ENCODE assay signal across 16 cellular contexts in genomic region chr2:10487144-10488104, GRCh38. TPM values are rescaled to one million over a fixed set of nuclear protein-coding genes. Genes with fewer than 3 reads are reported as not detected.
DNase-seq lines count a peak whose midpoint lies in the region; ATAC-seq and TF ChIP-seq lines count a peak whose summit lies in the region.
"Had no signal": no experiment of that assay in that cellular context is flagged by ENCODE, and none has a peak within 500 bp of the region (broad histone marks: within the 10 kb centered on the region; RNA-seq: fewer than 3 reads in every experiment).

No MANE protein-coding gene starts in this region.

- H3K4me1 ChIP-seq in liver (ENCODE audit: control insufficient read depth in 4 of 4, insufficient read depth in 4 of 4, low read length in 3 of 4) = peaks cover 0 to 4% (median 1%) of the 10 kb centered on the region in 4 donors
- no peaks in the 10 kb centered on the region for H3K4me1 ChIP-seq in vagina

- H3K36me3 Mint-ChIP-seq in stimulated activated naive CD8-positive, alpha-beta T cell treated with anti-CD3 and anti-CD28 coated beads, Interleukin-15, Interleukin-2, amounts not matched to agents 100 ng/mL and 50 ng/mL, for 24 hours (ENCODE audit: low read depth) = no peaks in the 10 kb centered on the region
- peaks cover 3% of the 10 kb centered on the region for H3K36me3 Mint-ChIP-seq in T-helper 17 cell (ENCODE audit: low read depth)

- H3K27me3 Mint-ChIP-seq in stimulated activated naive CD8-positive, alpha-beta T cell treated with anti-CD3 and anti-CD28 coated beads, Interleukin-15, Interleukin-2, amounts not matched to agents 100 ng/mL and 50 ng/mL, for 24 hours = peaks cover 23% of the 10 kb centered on the region
- H3K27me3 Mint-ChIP-seq in T-helper 17 cell = peaks cover 14% of the 10 kb centered on the region

- peaks cover 0 to 3% (median 0%) of the 10 kb centered on the region in 4 donors for H3K27me3 ChIP-seq in liver (ENCODE audit: control insufficient read depth in 4 of 4, insufficient read depth in 4 of 4, low read length in 3 of 4)
- H3K27me3 ChIP-seq in vagina = no peaks in the 10 kb centered on the region
- H3K27me3 ChIP-seq: SJCRH30 had no signal

- DNase-seq in stimulated activated naive CD8-positive, alpha-beta T cell treated with anti-CD3 and anti-CD28 coated beads, Interleukin-15, Interleukin-2, amounts not matched to agents 100 U/mL and 50 U/mL, for 24 hours = no peak
- DNase-seq in T-helper 17 cell = no peak
- peak; percentile 64 to 91 for DNase-seq in vagina (ENCODE audit: extremely low spot score in 2 of 2)
- DNase-seq in HUDEP-2 (lab: John Stamatoyannopoulos, UW; ENCODE audit: unreplicated experiment in 76 of 76) = no peak
- DNase-seq: activated B cell treated with CpG ODN at 0.5 μM for 24 hours; activated naive CD4-positive, alpha-beta T cell; cerebellar nuclear complex; kidney; NCI-H446 treated with DMSO at 0.1 percent for 48 hours had no signal

- H3K27ac ChIP-seq in liver (ENCODE audit: low read depth in 1 of 2, low read length in 2 of 2) (no peak overlapping the region), vagina (no peak overlapping the region)
- H3K27ac ChIP-seq: SJCRH30 had no signal

- H3K4me3 ChIP-seq in liver (ENCODE audit: low read depth in 1 of 3, low read length in 3 of 3) = no peak overlapping the region
- no peak overlapping the region for H3K4me3 ChIP-seq in vagina
- H3K4me3 ChIP-seq: SJCRH30 had no signal

- H3K27ac Mint-ChIP-seq in stimulated activated naive CD8-positive, alpha-beta T cell treated with anti-CD3 and anti-CD28 coated beads, Interleukin-15, Interleukin-2, amounts not matched to agents 100 ng/mL and 50 ng/mL, for 24 hours = peak overlapping the region; percentile 45
- H3K27ac Mint-ChIP-seq in T-helper 17 cell = peak overlapping the region; percentile 43
- H3K27ac Mint-ChIP-seq: activated B cell treated with CpG ODN at 0.5 μM for 24 hours, nephron had no signal

- no peak for TF ChIP-seq RAD21 in liver (IDR thresholded peaks at IDR 0.05)

- H3K4me3 Mint-ChIP-seq in stimulated activated naive CD8-positive, alpha-beta T cell treated with anti-CD3 and anti-CD28 coated beads, Interleukin-15, Interleukin-2, amounts not matched to agents 100 ng/mL and 50 ng/mL, for 24 hours = no peak overlapping the region
- H3K4me3 Mint-ChIP-seq in T-helper 17 cell = no peak overlapping the region
- H3K4me3 Mint-ChIP-seq: activated B cell treated with CpG ODN at 0.5 μM for 24 hours, nephron had no signal

- TF ChIP-seq POLR2A in vagina (IDR thresholded peaks at IDR 0.05) = no peak

- ATAC-seq in stimulated activated naive CD8-positive, alpha-beta T cell treated with anti-CD3 and anti-CD28 coated beads, Interleukin-15, Interleukin-2, amounts not matched to agents 100 U/mL and 50 U/mL, for 24 hours = no peak
- ATAC-seq in T-helper 17 cell (no peak), GM21367 (IDR thresholded peaks at IDR 0.05; ENCODE audit: unreplicated experiment) (no peak), HG03565 (IDR thresholded peaks at IDR 0.05; ENCODE audit: unreplicated experiment) (no peak)
- ATAC-seq: HCT116 had no signal

- intact Hi-C loops in vagina (cut with DNase I) = no loop called here

- WGBS in liver = 61% methylated on average over 17 of the region's 17 CpGs

- peaks cover 26% of the 10 kb centered on the region for H3K4me1 Mint-ChIP-seq in stimulated activated naive CD8-positive, alpha-beta T cell treated with anti-CD3 and anti-CD28 coated beads, Interleukin-15, Interleukin-2, amounts not matched to agents 100 ng/mL and 50 ng/mL, for 24 hours (ENCODE audit: low read depth)
- H3K4me1 Mint-ChIP-seq in T-helper 17 cell = no peaks in the 10 kb centered on the region
- H3K4me1 Mint-ChIP-seq: activated B cell treated with CpG ODN at 0.5 μM for 24 hours, nephron had no signal

- no peak for TF ChIP-seq CTCF in liver (IDR thresholded peaks at IDR 0.05; ENCODE audit: low read depth, low read length, missing input control)
- TF ChIP-seq CTCF in vagina (IDR thresholded peaks at IDR 0.05) = no peak

- H3K36me3 ChIP-seq in liver (ENCODE audit: control insufficient read depth in 4 of 4, insufficient read depth in 3 of 4, low read depth in 1 of 4, low read length in 3 of 4) (no peaks in the 10 kb centered on the region), vagina (no peaks in the 10 kb centered on the region)
- H3K36me3 ChIP-seq: SJCRH30 had no signal

- H3K9ac ChIP-seq in liver (ENCODE audit: low read depth in 1 of 2, low read length in 2 of 2) = no peak overlapping the region

- H3K9me3 ChIP-seq in T-helper 17 cell (ENCODE audit: control insufficient read depth, low read length, poor library complexity, severe bottlenecking) = no peaks in the 10 kb centered on the region
- no peaks in the 10 kb centered on the region for H3K9me3 ChIP-seq in liver (ENCODE audit: control insufficient read depth in 4 of 4, low read length in 3 of 4)
- H3K9me3 ChIP-seq in vagina = no peaks in the 10 kb centered on the region
- H3K9me3 ChIP-seq: SJCRH30 had no signal

- H3K9me3 Mint-ChIP-seq in stimulated activated naive CD8-positive, alpha-beta T cell treated with anti-CD3 and anti-CD28 coated beads, Interleukin-15, Interleukin-2, amounts not matched to agents 100 ng/mL and 50 ng/mL, for 24 hours = no peaks in the 10 kb centered on the region
- H3K9me3 Mint-ChIP-seq: activated B cell treated with CpG ODN at 0.5 μM for 24 hours had no signal

TF ChIP-seq in liver, 16 proteins besides CTCF, POLR2A, EP300 and RAD21:
- TF ChIP-seq RXRA (IDR thresholded peaks at IDR 0.05) = peak; percentile 10 to 24
- TF ChIP-seq FOXA2 (IDR thresholded peaks at IDR 0.05) = peak; percentile 38
- TF ChIP-seq, protein P1, sequence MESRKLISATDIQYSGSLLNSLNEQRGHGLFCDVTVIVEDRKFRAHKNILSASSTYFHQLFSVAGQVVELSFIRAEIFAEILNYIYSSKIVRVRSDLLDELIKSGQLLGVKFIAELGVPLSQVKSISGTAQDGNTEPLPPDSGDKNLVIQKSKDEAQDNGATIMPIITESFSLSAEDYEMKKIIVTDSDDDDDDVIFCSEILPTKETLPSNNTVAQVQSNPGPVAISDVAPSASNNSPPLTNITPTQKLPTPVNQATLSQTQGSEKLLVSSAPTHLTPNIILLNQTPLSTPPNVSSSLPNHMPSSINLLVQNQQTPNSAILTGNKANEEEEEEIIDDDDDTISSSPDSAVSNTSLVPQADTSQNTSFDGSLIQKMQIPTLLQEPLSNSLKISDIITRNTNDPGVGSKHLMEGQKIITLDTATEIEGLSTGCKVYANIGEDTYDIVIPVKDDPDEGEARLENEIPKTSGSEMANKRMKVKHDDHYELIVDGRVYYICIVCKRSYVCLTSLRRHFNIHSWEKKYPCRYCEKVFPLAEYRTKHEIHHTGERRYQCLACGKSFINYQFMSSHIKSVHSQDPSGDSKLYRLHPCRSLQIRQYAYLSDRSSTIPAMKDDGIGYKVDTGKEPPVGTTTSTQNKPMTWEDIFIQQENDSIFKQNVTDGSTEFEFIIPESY (IDR thresholded peaks at IDR 0.05) = no peak
- no peak for TF ChIP-seq GABPA (IDR thresholded peaks at IDR 0.05 in 1 of 2, conservative IDR thresholded peaks at IDR 0.05 in 1 of 2)
- TF ChIP-seq, protein P2, sequence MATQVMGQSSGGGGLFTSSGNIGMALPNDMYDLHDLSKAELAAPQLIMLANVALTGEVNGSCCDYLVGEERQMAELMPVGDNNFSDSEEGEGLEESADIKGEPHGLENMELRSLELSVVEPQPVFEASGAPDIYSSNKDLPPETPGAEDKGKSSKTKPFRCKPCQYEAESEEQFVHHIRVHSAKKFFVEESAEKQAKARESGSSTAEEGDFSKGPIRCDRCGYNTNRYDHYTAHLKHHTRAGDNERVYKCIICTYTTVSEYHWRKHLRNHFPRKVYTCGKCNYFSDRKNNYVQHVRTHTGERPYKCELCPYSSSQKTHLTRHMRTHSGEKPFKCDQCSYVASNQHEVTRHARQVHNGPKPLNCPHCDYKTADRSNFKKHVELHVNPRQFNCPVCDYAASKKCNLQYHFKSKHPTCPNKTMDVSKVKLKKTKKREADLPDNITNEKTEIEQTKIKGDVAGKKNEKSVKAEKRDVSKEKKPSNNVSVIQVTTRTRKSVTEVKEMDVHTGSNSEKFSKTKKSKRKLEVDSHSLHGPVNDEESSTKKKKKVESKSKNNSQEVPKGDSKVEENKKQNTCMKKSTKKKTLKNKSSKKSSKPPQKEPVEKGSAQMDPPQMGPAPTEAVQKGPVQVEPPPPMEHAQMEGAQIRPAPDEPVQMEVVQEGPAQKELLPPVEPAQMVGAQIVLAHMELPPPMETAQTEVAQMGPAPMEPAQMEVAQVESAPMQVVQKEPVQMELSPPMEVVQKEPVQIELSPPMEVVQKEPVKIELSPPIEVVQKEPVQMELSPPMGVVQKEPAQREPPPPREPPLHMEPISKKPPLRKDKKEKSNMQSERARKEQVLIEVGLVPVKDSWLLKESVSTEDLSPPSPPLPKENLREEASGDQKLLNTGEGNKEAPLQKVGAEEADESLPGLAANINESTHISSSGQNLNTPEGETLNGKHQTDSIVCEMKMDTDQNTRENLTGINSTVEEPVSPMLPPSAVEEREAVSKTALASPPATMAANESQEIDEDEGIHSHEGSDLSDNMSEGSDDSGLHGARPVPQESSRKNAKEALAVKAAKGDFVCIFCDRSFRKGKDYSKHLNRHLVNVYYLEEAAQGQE (IDR thresholded peaks at IDR 0.05) = no peak

RNA-seq across cellular contexts. Expression of gene ODC1, which starts 39.3 kb away (rescaled TPM):
- 100 to 1,000 TPM; 118 to 149 TPM for total RNA-seq in T-helper 17 cell
- total RNA-seq in liver = 10 to 100 TPM; 45.3 to 75.8 TPM
- 10 to 100 TPM in 1 of 2 donors, 1 to 10 TPM in 1; 8.3 to 50.9 TPM for polyA plus RNA-seq in liver
- total RNA-seq in vagina = 34.9 TPM

Comparison
In these comparisons a context has a peak if more than half of its experiments do, and no peak if none do; other contexts are left out.
1. DNase-seq: peak in vagina (2 of 2); none in stimulated activated naive CD8-positive, alpha-beta T cell treated with anti-CD3 and anti-CD28 coated beads, Interleukin-15, Interleukin-2, amounts not matched to agents 100 U/mL and 50 U/mL, for 24 hours (single experiment), T-helper 17 cell (0 of 3) and HUDEP-2 (0 of 76).